24 cellular contexts compared by ENCODE assay signal in the genomic region with DNA sequence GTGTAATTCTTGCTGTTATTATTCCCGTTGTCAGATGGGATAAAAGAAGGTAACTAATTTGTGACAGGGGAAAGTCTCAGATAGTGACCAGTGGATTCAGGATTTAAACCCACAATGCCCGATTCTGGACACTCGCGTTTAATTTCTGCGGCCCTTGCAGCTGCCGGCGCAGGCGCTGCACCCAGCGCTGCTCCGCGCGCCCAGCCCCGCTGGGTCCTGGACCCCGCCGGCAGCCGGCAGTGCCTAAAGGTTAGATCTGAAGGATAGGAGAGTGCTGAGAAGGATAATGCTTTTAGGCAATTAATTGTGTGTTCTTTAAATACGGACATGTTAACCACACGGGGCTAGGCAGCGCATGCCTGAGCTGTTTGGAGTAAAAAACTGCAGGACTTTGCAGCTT. TPM values are rescaled to one million over a fixed set of nuclear protein-coding genes. Genes with fewer than 3 reads are reported as not detected.
A peak's percentile ranks its signal among the peaks of the same experiment; 100 is the strongest.
DNase-seq lines count a peak whose midpoint lies in the region; ATAC-seq, FAIRE-seq and TF ChIP-seq lines count a peak whose summit lies in the region.
"Had no signal": no experiment of that assay in that cellular context is flagged by ENCODE, and none has a peak within 500 bp of the region (broad histone marks: within the 10 kb centered on the region; RNA-seq: fewer than 3 reads in every experiment).

No MANE protein-coding gene starts in this region.

- H3K36me3 Mint-ChIP-seq in activated naive CD4-positive, alpha-beta T cell treated with anti-CD3 and anti-CD28 coated beads for 36 hours (ENCODE audit: low read depth), result peaks cover 3% of the 10 kb centered on the region
- H3K36me3 Mint-ChIP-seq in brain, result no peaks in the 10 kb centered on the region
- H3K36me3 Mint-ChIP-seq: CD8-positive, alpha-beta T cell had no signal

- H3K27ac Mint-ChIP-seq in activated naive CD4-positive, alpha-beta T cell treated with anti-CD3 and anti-CD28 coated beads for 36 hours, result no peak overlapping the region
- H3K27ac Mint-ChIP-seq in brain, result peak overlapping the region in 2 of 5 experiments; percentile 64 to 71
- H3K27ac Mint-ChIP-seq: CD8-positive, alpha-beta T cell had no signal

- intact Hi-C loops in activated naive CD4-positive, alpha-beta T cell treated with anti-CD3 and anti-CD28 coated beads for 36 hours (cut with micrococcal nuclease), result no loop called here

- H3K27me3 Mint-ChIP-seq in activated naive CD4-positive, alpha-beta T cell treated with anti-CD3 and anti-CD28 coated beads for 36 hours (ENCODE audit: low read depth), result peaks cover 10% of the 10 kb centered on the region
- peaks cover 9% of the 10 kb centered on the region for H3K27me3 Mint-ChIP-seq in brain

- peak overlapping the region; percentile 15 for H3K4me3 Mint-ChIP-seq in activated naive CD4-positive, alpha-beta T cell treated with anti-CD3 and anti-CD28 coated beads for 36 hours
- peak overlapping the region in 4 of 5 experiments; percentile 65 to 86 (median 78) for H3K4me3 Mint-ChIP-seq in brain
- H3K4me3 Mint-ChIP-seq: CD8-positive, alpha-beta T cell had no signal

- no peak for TF ChIP-seq CTCF in brain (conservative IDR thresholded peaks at IDR 0.05)

- no peak for DNase-seq in activated naive CD4-positive, alpha-beta T cell treated with anti-CD3 and anti-CD28 coated beads for 36 hours
- no peak for DNase-seq in activated naive CD4-positive, alpha-beta T cell (lab: John Stamatoyannopoulos, UW)
- DNase-seq in NCI-H2029 (lab: John Stamatoyannopoulos, UW) (no peak), ureter (ENCODE audit: low spot score) (no peak), GM12891 (ENCODE audit: insufficient read length, low spot score) (no peak), hepatic stellate cell (ENCODE audit: low spot score) (no peak)
- DNase-seq: AML-193; C1 segment of cervical spinal cord; CD8-positive, alpha-beta T cell; DMS53; GDM1; IMR-90; NCI-H1092 treated with DMSO at 0.1 percent for 48 hours; NCI-H1694 treated with DMSO at 0.1 percent for 48 hours; NCI-H2107; NCI-H345; NCI-H524 had no signal

- H3K4me1 Mint-ChIP-seq in activated naive CD4-positive, alpha-beta T cell treated with anti-CD3 and anti-CD28 coated beads for 36 hours (ENCODE audit: low read depth), result no peaks in the 10 kb centered on the region
- peaks cover 38% of the 10 kb centered on the region for H3K4me1 Mint-ChIP-seq in brain

- H3K9me3 Mint-ChIP-seq in activated naive CD4-positive, alpha-beta T cell treated with anti-CD3 and anti-CD28 coated beads for 36 hours, result peaks cover 2% of the 10 kb centered on the region
- peaks cover 0 to 6% (median 0%) of the 10 kb centered on the region in 5 experiments for H3K9me3 Mint-ChIP-seq in brain
- H3K9me3 Mint-ChIP-seq: CD8-positive, alpha-beta T cell had no signal

- no peak for FAIRE-seq in GM12891 (lab: Jason Lieb, UNC)
- FAIRE-seq: D721Med, GM19239, H1 had no signal

- ATAC-seq in SK-N-SH treated with all-trans-retinoic acid at 6 μM for 48 hours, result peak; percentile 28
- ATAC-seq: CD8-positive, alpha-beta T cell; HCT116; Right ventricle myocardium inferior had no signal

- TF ChIP-seq POLR2A in GM12891 (IDR thresholded peaks at IDR 0.05; ENCODE audit: low read depth, low read length), result no peak

- CTCF ChIA-PET in activated naive CD4-positive, alpha-beta T cell treated with anti-CD3 and anti-CD28 coated beads for 36 hours (lab: Charles Lee), result no interaction called here

TF ChIP-seq in SK-N-SH treated with all-trans-retinoic acid at 6 μM for 48 hours, 23 proteins besides CTCF, POLR2A, EP300 and RAD21 (continues in another document):
- TF ChIP-seq ZNF8 (CRISPR knock-in tag; IDR thresholded peaks at IDR 0.05) (no peak), GLIS3 (CRISPR knock-in tag; IDR thresholded peaks at IDR 0.05) (no peak), RARB (CRISPR knock-in tag; IDR thresholded peaks at IDR 0.05) (no peak), ZNF70 (CRISPR knock-in tag; IDR thresholded peaks at IDR 0.05) (no peak), TCF4 (CRISPR knock-in tag; IDR thresholded peaks at IDR 0.05; ENCODE audit: borderline replicate concordance) (no peak), ZC3H10 (CRISPR knock-in tag; IDR thresholded peaks at IDR 0.05) (no peak), ARNTL (CRISPR knock-in tag; IDR thresholded peaks at IDR 0.05; ENCODE audit: borderline replicate concordance, low read depth) (no peak), ZNF565 (CRISPR knock-in tag; conservative IDR thresholded peaks at IDR 0.05; ENCODE audit: low read depth) (no peak), ZFP30 (CRISPR knock-in tag; IDR thresholded peaks at IDR 0.05) (no peak), OSR1 (CRISPR knock-in tag; IDR thresholded peaks at IDR 0.05) (no peak), ISL1 (CRISPR knock-in tag; IDR thresholded peaks at IDR 0.05) (no peak), TOX (CRISPR knock-in tag; IDR thresholded peaks at IDR 0.05; ENCODE audit: borderline replicate concordance) (no peak), ESRRG (CRISPR knock-in tag; IDR thresholded peaks at IDR 0.05) (no peak), PPARA (CRISPR knock-in tag; IDR thresholded peaks at IDR 0.05; ENCODE audit: borderline replicate concordance) (no peak)
- TF ChIP-seq, protein P1, sequence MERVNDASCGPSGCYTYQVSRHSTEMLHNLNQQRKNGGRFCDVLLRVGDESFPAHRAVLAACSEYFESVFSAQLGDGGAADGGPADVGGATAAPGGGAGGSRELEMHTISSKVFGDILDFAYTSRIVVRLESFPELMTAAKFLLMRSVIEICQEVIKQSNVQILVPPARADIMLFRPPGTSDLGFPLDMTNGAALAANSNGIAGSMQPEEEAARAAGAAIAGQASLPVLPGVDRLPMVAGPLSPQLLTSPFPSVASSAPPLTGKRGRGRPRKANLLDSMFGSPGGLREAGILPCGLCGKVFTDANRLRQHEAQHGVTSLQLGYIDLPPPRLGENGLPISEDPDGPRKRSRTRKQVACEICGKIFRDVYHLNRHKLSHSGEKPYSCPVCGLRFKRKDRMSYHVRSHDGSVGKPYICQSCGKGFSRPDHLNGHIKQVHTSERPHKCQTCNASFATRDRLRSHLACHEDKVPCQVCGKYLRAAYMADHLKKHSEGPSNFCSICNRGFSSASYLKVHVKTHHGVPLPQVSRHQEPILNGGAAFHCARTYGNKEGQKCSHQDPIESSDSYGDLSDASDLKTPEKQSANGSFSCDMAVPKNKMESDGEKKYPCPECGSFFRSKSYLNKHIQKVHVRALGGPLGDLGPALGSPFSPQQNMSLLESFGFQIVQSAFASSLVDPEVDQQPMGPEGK (CRISPR knock-in tag; IDR thresholded peaks at IDR 0.05; ENCODE audit: borderline replicate concordance), result no peak

TF ChIP-seq in GM12891, 5 proteins besides CTCF, POLR2A, EP300 and RAD21:
- no peak for TF ChIP-seq SPI1 (IDR thresholded peaks at IDR 0.05; ENCODE audit: low read depth, low read length)
- TF ChIP-seq POU2F2 (IDR thresholded peaks at IDR 0.05; ENCODE audit: low read depth, low read length), result no peak
- TF ChIP-seq PAX5 (IDR thresholded peaks at IDR 0.05; ENCODE audit: insufficient read depth, low read length, severe bottlenecking), result no peak
- no peak for TF ChIP-seq TAF1 (IDR thresholded peaks at IDR 0.05; ENCODE audit: low read depth, low read length)
- TF ChIP-seq POLR2AphosphoS5 (IDR thresholded peaks at IDR 0.05; ENCODE audit: low read depth, low read length), result no peak

RNA-seq across cellular contexts. Expression of gene MKRN3, which starts 3.6 kb away (rescaled TPM):
- 1 to 10 TPM; 2.5 to 3.2 TPM for total RNA-seq in activated naive CD4-positive, alpha-beta T cell treated with anti-CD3 and anti-CD28 coated beads for 36 hours
- polyA plus RNA-seq in brain (ENCODE audit: insufficient read depth, low read depth, low replicate concordance), result 6.5 TPM
- total RNA-seq in ureter, result 1.1 TPM
- not detected for polyA plus RNA-seq in GM12891 (2012; ENCODE audit: low read depth, missing spikeins)
- total RNA-seq: H1 had no signal
- polyA plus RNA-seq: H1 had no signal
